ENCODE assay signal across 1 cellular context in the genomic region with DNA sequence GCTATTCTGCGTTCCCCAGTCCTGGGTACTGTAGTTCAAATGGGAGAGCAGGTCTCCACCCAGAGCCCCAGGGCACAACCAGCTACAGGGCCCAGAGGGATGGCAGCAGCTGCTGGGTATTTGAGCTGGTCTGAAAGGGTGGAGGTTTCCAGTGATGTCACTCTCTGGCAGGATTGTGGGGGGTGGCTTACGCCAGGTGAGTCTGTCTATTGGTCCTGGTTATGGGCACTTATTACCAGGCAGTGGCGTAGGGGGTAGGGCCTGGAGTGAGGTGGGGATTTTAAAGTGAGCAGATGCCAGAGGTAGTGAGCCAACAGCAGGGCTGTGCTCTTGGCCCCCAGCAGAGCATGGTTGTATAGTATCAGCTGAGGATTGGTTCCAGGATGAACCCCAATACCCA.
TF ChIP-seq lines count a peak whose summit lies in the region.

No MANE protein-coding gene starts in this region.

TF ChIP-seq in endothelial cell of umbilical vein, 7 proteins besides CTCF, POLR2A, EP300 and RAD21:
- TF ChIP-seq, protein P1, sequence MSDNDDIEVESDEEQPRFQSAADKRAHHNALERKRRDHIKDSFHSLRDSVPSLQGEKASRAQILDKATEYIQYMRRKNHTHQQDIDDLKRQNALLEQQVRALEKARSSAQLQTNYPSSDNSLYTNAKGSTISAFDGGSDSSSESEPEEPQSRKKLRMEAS (IDR thresholded peaks at IDR 0.05; ENCODE audit: insufficient read depth, insufficient read length), result no peak
- TF ChIP-seq POLR2AphosphoS5 (IDR thresholded peaks at IDR 0.05; ENCODE audit: insufficient read depth, low read depth, low read length), result peak; percentile 51
